1 cellular context compared by ENCODE assay signal in the genomic region with DNA sequence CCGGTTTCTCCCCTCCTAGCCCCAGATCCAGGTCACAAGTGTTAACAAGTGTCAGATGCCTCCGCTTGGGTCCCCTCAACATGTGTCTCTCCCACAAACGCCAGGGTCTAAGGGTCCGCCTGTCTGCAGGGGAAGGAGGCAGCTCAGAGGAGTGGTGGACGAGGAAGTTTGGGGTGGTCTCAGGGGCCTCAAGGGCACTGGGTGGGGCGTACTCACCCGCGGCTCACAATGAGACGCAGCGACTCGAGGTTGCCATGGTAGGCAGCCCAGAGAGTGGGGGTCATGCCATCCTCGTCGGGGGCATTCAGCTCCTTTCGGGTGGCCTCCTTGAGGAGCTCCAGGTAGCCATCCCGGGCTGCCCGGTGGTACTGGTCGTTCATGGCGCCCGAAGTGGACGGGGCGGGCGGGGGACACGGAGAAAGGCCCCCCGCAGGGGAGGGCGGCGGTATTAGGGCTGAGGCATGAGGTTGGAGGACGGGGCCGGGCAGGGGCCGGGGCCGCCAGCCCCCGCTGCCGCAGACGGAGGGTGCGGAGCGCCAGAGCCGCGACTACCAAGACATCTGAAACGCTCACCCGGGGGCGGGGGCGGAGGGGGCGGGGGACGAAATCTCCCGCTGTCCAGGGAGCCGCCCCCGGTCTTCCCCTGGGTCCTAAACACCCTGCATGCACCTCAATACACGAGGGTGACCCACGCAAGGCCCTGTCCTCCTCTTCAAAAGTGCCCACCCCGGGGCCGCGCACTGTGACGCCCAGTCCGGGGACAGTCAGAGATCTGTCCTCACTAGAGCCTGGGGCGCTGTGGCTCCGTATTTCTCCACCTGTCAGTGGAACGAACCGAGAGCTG.
TF ChIP-seq lines count a peak whose summit lies in the region.

A gene (minus strand): TSS at position 562 of the 844 bp plus-strand sequence. CDS start 182 bp downstream, at position 380.

TF ChIP-seq in IMR-90, 13 proteins besides CTCF, POLR2A, EP300 and RAD21:
- no peak for TF ChIP-seq CEBPB (IDR thresholded peaks at IDR 0.05; ENCODE audit: low read depth, low read length)
- TF ChIP-seq RCOR1 (IDR thresholded peaks at IDR 0.05; ENCODE audit: insufficient replicate concordance, low read length), result no peak
- no peak for TF ChIP-seq CHD1 (IDR thresholded peaks at IDR 0.05; ENCODE audit: low read depth, low read length)
- no peak for TF ChIP-seq MAFK (IDR thresholded peaks at IDR 0.05; ENCODE audit: low read depth, low read length)
- TF ChIP-seq, protein P1, sequence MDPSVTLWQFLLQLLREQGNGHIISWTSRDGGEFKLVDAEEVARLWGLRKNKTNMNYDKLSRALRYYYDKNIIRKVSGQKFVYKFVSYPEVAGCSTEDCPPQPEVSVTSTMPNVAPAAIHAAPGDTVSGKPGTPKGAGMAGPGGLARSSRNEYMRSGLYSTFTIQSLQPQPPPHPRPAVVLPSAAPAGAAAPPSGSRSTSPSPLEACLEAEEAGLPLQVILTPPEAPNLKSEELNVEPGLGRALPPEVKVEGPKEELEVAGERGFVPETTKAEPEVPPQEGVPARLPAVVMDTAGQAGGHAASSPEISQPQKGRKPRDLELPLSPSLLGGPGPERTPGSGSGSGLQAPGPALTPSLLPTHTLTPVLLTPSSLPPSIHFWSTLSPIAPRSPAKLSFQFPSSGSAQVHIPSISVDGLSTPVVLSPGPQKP (IDR thresholded peaks at IDR 0.05; ENCODE audit: borderline replicate concordance, low read depth, low read length), result no peak
- TF ChIP-seq, protein P2, sequence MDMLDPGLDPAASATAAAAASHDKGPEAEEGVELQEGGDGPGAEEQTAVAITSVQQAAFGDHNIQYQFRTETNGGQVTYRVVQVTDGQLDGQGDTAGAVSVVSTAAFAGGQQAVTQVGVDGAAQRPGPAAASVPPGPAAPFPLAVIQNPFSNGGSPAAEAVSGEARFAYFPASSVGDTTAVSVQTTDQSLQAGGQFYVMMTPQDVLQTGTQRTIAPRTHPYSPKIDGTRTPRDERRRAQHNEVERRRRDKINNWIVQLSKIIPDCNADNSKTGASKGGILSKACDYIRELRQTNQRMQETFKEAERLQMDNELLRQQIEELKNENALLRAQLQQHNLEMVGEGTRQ (IDR thresholded peaks at IDR 0.05; ENCODE audit: low read depth, low read length), result no peak
- no peak for TF ChIP-seq SMC3 (IDR thresholded peaks at IDR 0.05; ENCODE audit: low read depth, low read length)
- TF ChIP-seq RFX5 (IDR thresholded peaks at IDR 0.05; ENCODE audit: low read depth, low read length), result no peak
- TF ChIP-seq FOS (IDR thresholded peaks at IDR 0.05; ENCODE audit: low read depth, low read length), result no peak
- no peak for TF ChIP-seq MXI1 (IDR thresholded peaks at IDR 0.05; ENCODE audit: borderline replicate concordance, low read depth, low read length)
